1 cellular context compared by ENCODE assay signal in genomic region chr14:63852271-63852816, GRCh38.
TF ChIP-seq lines count a peak whose summit lies in the region.

No MANE protein-coding gene starts in this region.

TF ChIP-seq in HepG2, 621 proteins besides CTCF, POLR2A, EP300 and RAD21 (continued from another document):
- TF ChIP-seq PBX3 (CRISPR knock-in tag; IDR thresholded peaks at IDR 0.05; ENCODE audit: borderline replicate concordance), result no peak
- no peak for TF ChIP-seq HINFP (CRISPR knock-in tag; IDR thresholded peaks at IDR 0.05; ENCODE audit: low read depth)
- TF ChIP-seq THAP11 (CRISPR knock-in tag; IDR thresholded peaks at IDR 0.05), result no peak
- TF ChIP-seq, protein P1, sequence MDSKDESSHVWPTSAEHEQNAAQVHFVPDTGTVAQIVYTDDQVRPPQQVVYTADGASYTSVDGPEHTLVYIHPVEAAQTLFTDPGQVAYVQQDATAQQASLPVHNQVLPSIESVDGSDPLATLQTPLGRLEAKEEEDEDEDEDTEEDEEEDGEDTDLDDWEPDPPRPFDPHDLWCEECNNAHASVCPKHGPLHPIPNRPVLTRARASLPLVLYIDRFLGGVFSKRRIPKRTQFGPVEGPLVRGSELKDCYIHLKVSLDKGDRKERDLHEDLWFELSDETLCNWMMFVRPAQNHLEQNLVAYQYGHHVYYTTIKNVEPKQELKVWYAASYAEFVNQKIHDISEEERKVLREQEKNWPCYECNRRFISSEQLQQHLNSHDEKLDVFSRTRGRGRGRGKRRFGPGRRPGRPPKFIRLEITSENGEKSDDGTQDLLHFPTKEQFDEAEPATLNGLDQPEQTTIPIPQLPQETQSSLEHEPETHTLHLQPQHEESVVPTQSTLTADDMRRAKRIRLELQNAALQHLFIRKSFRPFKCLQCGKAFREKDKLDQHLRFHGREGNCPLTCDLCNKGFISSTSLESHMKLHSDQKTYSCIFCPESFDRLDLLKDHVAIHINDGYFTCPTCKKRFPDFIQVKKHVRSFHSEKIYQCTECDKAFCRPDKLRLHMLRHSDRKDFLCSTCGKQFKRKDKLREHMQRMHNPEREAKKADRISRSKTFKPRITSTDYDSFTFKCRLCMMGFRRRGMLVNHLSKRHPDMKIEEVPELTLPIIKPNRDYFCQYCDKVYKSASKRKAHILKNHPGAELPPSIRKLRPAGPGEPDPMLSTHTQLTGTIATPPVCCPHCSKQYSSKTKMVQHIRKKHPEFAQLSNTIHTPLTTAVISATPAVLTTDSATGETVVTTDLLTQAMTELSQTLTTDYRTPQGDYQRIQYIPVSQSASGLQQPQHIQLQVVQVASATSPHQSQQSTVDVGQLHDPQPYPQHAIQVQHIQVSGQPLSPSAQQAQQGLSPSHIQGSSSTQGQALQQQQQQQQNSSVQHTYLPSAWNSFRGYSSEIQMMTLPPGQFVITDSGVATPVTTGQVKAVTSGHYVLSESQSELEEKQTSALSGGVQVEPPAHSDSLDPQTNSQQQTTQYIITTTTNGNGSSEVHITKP (CRISPR knock-in tag; IDR thresholded peaks at IDR 0.05; ENCODE audit: low read depth), result no peak
- no peak for TF ChIP-seq IKZF1 (IDR thresholded peaks at IDR 0.05)
